In the genomic region with DNA sequence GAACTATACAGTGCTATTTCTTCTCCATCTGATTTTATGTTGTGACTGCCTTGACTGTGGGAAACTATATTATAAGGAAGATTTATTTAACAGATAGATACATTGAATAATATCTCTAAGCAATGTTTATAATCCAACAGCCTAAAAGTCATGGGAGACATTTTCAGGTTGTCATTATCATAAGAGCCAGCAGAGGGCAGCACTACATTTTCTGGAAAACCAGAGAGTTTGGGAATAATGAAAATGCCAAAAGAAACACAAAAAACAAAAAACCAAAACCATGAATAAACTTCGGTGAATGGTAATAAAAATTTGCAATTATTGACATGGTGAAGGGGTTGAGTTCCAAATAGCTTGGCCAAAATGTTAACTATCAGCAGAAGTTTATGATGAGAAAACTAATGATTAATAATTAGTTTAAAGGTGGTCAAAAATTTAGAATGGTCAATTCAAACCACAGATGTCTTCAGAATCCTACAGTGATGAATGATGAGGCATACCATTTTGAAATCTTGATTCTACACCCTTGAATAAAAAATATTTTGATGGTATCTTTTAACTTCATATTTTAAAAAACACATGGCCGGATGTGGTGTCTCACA, we compare ENCODE assay signal across 8 cellular contexts. TPM values are rescaled to one million over a fixed set of nuclear protein-coding genes. Genes with fewer than 3 reads are reported as not detected.
DNase-seq lines count a peak whose midpoint lies in the region; ATAC-seq and TF ChIP-seq lines count a peak whose summit lies in the region.

No MANE protein-coding gene starts in this region.

- no peak overlapping the region for H4K91ac ChIP-seq in mesenchymal stem cell (ENCODE audit: low read length)

- no peak overlapping the region for H2BK15ac ChIP-seq in mesenchymal stem cell (ENCODE audit: low read depth, poor library complexity, severe bottlenecking)

- no peak overlapping the region for H3K27ac ChIP-seq in mesenchymal stem cell (ENCODE audit: low read length, poor library complexity, severe bottlenecking)

- 94% methylated on average over 2 of the region's 2 CpGs for WGBS in mesenchymal stem cell

- no peak overlapping the region for H2AK5ac ChIP-seq in mesenchymal stem cell (ENCODE audit: low read length, severe bottlenecking)

- H3K14ac ChIP-seq in mesenchymal stem cell (ENCODE audit: low read length in 2 of 2): no peak overlapping the region

- H2AFZ ChIP-seq in mesenchymal stem cell (ENCODE audit: low read depth, low read length): no peak overlapping the region

- CTCF ChIA-PET in BJ (lab: Yijun Ruan, JAX): interaction anchor here (0.7 to 2.6 kb wide), 12 partner anchors 10 to 395 kb away, joined by 3 to 10 read pairs (median 4); a partner anchor contains a TSS

- no peak overlapping the region for H3K23ac ChIP-seq in mesenchymal stem cell (ENCODE audit: low read length in 2 of 2)

- no peak overlapping the region for H4K8ac ChIP-seq in mesenchymal stem cell (ENCODE audit: low read length)

- H3K79me1 ChIP-seq in mesenchymal stem cell (replicated peaks; ENCODE audit: low read length, poor library complexity, severe bottlenecking): peaks cover 4% of the 10 kb centered on the region

- TF ChIP-seq CTCF in BJ (IDR thresholded peaks at IDR 0.05; ENCODE audit: insufficient read depth, low read depth, low read length) (peak; percentile 65), GM12864 (IDR thresholded peaks at IDR 0.05; ENCODE audit: low read depth, low read length, missing control alignments) (peak; percentile 61), choroid plexus epithelial cell (conservative IDR thresholded peaks at IDR 0.05; ENCODE audit: low read depth, low read length) (peak; percentile 67)

- H3K9ac ChIP-seq in NT2/D1 (ENCODE audit: insufficient read length, low read depth) (no peak overlapping the region), mesenchymal stem cell (ENCODE audit: low read length) (peak overlapping the region; percentile 61)

- ATAC-seq in HG03521 (IDR thresholded peaks at IDR 0.05; ENCODE audit: unreplicated experiment): no peak

- H3K9me3 ChIP-seq in NT2/D1 (ENCODE audit: insufficient read depth, low read length) (peaks cover 11% of the 10 kb centered on the region; the same call in 1 of the 2 replicates), mesenchymal stem cell (ENCODE audit: control insufficient read depth, low read length) (no peaks in the 10 kb centered on the region)

- H3K36me3 ChIP-seq in BJ (ENCODE audit: control insufficient read depth, insufficient read depth, low read length) (peaks cover 8% of the 10 kb centered on the region), NT2/D1 (ENCODE audit: insufficient read depth, insufficient read length, low read length) (peaks cover 43% of the 10 kb centered on the region), mesenchymal stem cell (ENCODE audit: control insufficient read depth in 1 of 2, insufficient read depth in 2 of 2, low read depth in 1 of 2, low read length in 2 of 2) (peaks cover 23 to 49% of the 10 kb centered on the region in 2 experiments)

- no peak overlapping the region for H3K4me2 ChIP-seq in mesenchymal stem cell (ENCODE audit: low read length, poor library complexity, severe bottlenecking)

- H3K4ac ChIP-seq in mesenchymal stem cell (ENCODE audit: low read depth in 1 of 2, low read length in 2 of 2): no peak overlapping the region

- no peak overlapping the region for H3K4me3 ChIP-seq in BJ (ENCODE audit: low read depth, low read length)
- no peak overlapping the region for H3K4me3 ChIP-seq in GM12864 (ENCODE audit: low read depth, low read length)
- H3K4me3 ChIP-seq in NT2/D1 (ENCODE audit: insufficient read length, low read depth): no peak overlapping the region
- H3K4me3 ChIP-seq in choroid plexus epithelial cell (ENCODE audit: low read depth, low read length): no peak overlapping the region
- no peak overlapping the region for H3K4me3 ChIP-seq in mesenchymal stem cell (ENCODE audit: insufficient read depth in 1 of 2, low read depth in 1 of 2, low read length in 2 of 2)

- POLR2A ChIA-PET in BJ (lab: Charles Lee): no interaction called here

- H3K18ac ChIP-seq in mesenchymal stem cell (ENCODE audit: low read depth in 1 of 2, low read length in 2 of 2): no peak overlapping the region

- H2BK120ac ChIP-seq in mesenchymal stem cell (ENCODE audit: low read depth, low read length): no peak overlapping the region

- H3K27me3 ChIP-seq in BJ (ENCODE audit: control insufficient read depth, insufficient read depth, low read length): no peaks in the 10 kb centered on the region
- no peaks in the 10 kb centered on the region for H3K27me3 ChIP-seq in NT2/D1 (ENCODE audit: insufficient read depth, insufficient read length)
- H3K27me3 ChIP-seq in mesenchymal stem cell (ENCODE audit: control insufficient read depth in 1 of 2, insufficient read depth in 1 of 2, low read length in 2 of 2): no peaks in the 10 kb centered on the region

- H2BK12ac ChIP-seq in mesenchymal stem cell (ENCODE audit: low read length in 2 of 2): no peak overlapping the region

- no peak for DNase-seq in BJ (ENCODE audit: low read depth)
- no peak for DNase-seq in GM12864 (ENCODE audit: low read depth)
- DNase-seq in NT2/D1 (ENCODE audit: low read depth, low spot score): peak; percentile 32
- DNase-seq in choroid plexus epithelial cell (ENCODE audit: low read depth): peak; percentile 56
- peak; percentile 59 for DNase-seq in mesenchymal stem cell
- no peak for DNase-seq in HuH-7.5 (ENCODE audit: low spot score)
- DNase-seq in activated CD4-positive, CD25-positive, alpha-beta regulatory T cell treated with anti-CD3 and anti-CD28 coated beads, Interleukin-2, amount 50 U/mL, for 72 hours: no peak

- H3K4me1 ChIP-seq in NT2/D1 (ENCODE audit: insufficient read depth, insufficient read length) (peaks cover 2% of the 10 kb centered on the region), mesenchymal stem cell (ENCODE audit: control insufficient read depth, insufficient read depth, low read depth, low read length) (peaks cover 2% of the 10 kb centered on the region)

- H2BK5ac ChIP-seq in mesenchymal stem cell (ENCODE audit: low read depth, low read length, poor library complexity, severe bottlenecking): no peak overlapping the region

RNA-seq across cellular contexts. Expression of a gene that starts 4.7 kb away (rescaled TPM):
- polyA plus RNA-seq in BJ (2011; rRNA removed): 720 and 966 TPM in 2 replicates
- 277 and 634 TPM in 2 replicates for polyA minus RNA-seq in BJ (2011; rRNA and poly(A)+ RNA removed)
- 649 TPM for polyA plus RNA-seq in mesenchymal stem cell (2013, experiment 1 of 2)
- 665 TPM for polyA plus RNA-seq in mesenchymal stem cell (2013, experiment 2 of 2)

RNA-seq across cellular contexts. Expression of a gene that starts 5.1 kb away (rescaled TPM):
- polyA plus RNA-seq in BJ (2011; rRNA removed): 79.9 and 101 TPM in 2 replicates
- 42.5 and 43.7 TPM in 2 replicates for polyA minus RNA-seq in BJ (2011; rRNA and poly(A)+ RNA removed)
- 40.6 TPM for polyA plus RNA-seq in mesenchymal stem cell (2013, experiment 1 of 2)
- polyA plus RNA-seq in mesenchymal stem cell (2013, experiment 2 of 2): 46.1 TPM

Comparison
In these comparisons a context has a peak if more than half of its experiments do, and no peak if none do; other contexts are left out.
1. DNase-seq: peak in NT2/D1 (single experiment), choroid plexus epithelial cell (single experiment) and mesenchymal stem cell (single experiment); none in BJ (single experiment), GM12864 (single experiment), HuH-7.5 (single experiment) and activated CD4-positive, CD25-positive, alpha-beta regulatory T cell treated with anti-CD3 and anti-CD28 coated beads, Interleukin-2, amount 50 U/mL, for 72 hours (single experiment).
2. Peak in every context shown above with its lines, with median percentiles within 50 percentile points of each other: CTCF ChIP-seq.